In genomic region chr16:67942510-67943255, GRCh38 we compare ENCODE assay signal across 1 cellular context.
TF ChIP-seq lines count a peak whose summit lies in the region.

No MANE protein-coding gene starts in this region.

TF ChIP-seq in K562, 482 proteins besides CTCF, POLR2A, EP300 and RAD21:
- TF ChIP-seq RBFOX2 (IDR thresholded peaks at IDR 0.05; ENCODE audit: low read depth, low read length), result peak; percentile 43; the same call in 1 of the 2 replicates
- TF ChIP-seq POLR2G (IDR thresholded peaks at IDR 0.05; ENCODE audit: low read depth, low read length), result peak; percentile 75
- no peak for TF ChIP-seq ZNF274 (IDR thresholded peaks at IDR 0.05; ENCODE audit: borderline replicate concordance, low read depth, low read length)
- no peak for TF ChIP-seq ZBTB11 (CRISPR knock-in tag; IDR thresholded peaks at IDR 0.05)
- TF ChIP-seq USF2 (CRISPR knock-in tag; IDR thresholded peaks at IDR 0.05), result no peak
- no peak for TF ChIP-seq ELF4 (CRISPR knock-in tag; IDR thresholded peaks at IDR 0.05)
- no peak for TF ChIP-seq PRMT5 (CRISPR knock-in tag; IDR thresholded peaks at IDR 0.05)
- no peak for TF ChIP-seq CHAMP1 (IDR thresholded peaks at IDR 0.05)
- peak; percentile 80 for TF ChIP-seq ZBTB33 (CRISPR knock-in tag; IDR thresholded peaks at IDR 0.05)
